ENCODE assay signal across 21 cellular contexts in the genomic region with DNA sequence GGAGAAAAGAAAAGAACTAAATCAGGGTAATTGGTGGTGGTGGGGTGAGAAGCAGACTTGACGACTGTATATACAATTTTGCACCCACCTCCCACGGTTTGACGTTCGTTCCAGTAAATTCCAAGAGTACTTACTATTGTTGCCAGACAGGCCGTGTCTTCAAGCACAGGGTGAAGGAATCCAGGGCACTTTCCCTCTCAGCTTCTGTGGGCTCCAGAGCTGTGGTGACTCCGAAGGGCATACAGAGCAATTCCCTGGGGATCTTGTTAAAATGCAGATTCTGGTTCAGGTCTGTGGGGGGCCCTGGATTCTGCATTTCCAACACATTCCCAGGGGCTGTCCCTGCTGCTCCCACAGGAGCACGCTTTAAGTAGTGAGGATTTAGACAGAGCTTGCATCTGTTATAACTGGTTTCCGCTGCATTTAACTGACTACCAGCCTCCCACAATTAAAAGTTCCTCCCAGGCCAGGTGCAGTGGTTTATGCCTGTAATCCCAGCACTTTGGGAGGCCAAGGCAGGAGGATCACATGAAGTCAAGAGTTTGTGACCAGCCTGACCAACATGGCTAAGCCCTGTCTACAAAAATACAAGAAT. TPM values are rescaled to one million over a fixed set of nuclear protein-coding genes. Genes with fewer than 3 reads are reported as not detected.
DNase-seq lines count a peak whose midpoint lies in the region; ATAC-seq and TF ChIP-seq lines count a peak whose summit lies in the region.
"Had no signal": no experiment of that assay in that cellular context is flagged by ENCODE, and none has a peak within 500 bp of the region (broad histone marks: within the 10 kb centered on the region; RNA-seq: fewer than 3 reads in every experiment).

No MANE protein-coding gene starts in this region.

- H3K27me3 ChIP-seq in cardiac muscle cell (no peaks in the 10 kb centered on the region), heart left ventricle (peaks cover 0 to 18% (median 0%) of the 10 kb centered on the region in 9 donors), mesendoderm (ENCODE audit: insufficient read depth, low read length, poor library complexity) (no peaks in the 10 kb centered on the region), MM.1S (replicated peaks; ENCODE audit: insufficient read depth, low read length) (no peaks in the 10 kb centered on the region)
- H3K27me3 ChIP-seq: BLaER1 treated with 17β-estradiol and CSF1 and Interleukin-3, amounts not matched to agents 10 nM and 100 nM had no signal

- H3F3A ChIP-seq in MM.1S (ENCODE audit: insufficient read depth, low read length) = no peaks in the 10 kb centered on the region

- H3K4me1 ChIP-seq in cardiac muscle cell (ENCODE audit: low read depth) (peaks cover 11% of the 10 kb centered on the region), heart left ventricle (peaks cover 0 to 8% (median 0%) of the 10 kb centered on the region in 12 donors), mesendoderm (ENCODE audit: control insufficient read depth, low read depth, low read length) (peaks cover 3% of the 10 kb centered on the region), MM.1S (ENCODE audit: low read length) (no peaks in the 10 kb centered on the region)
- H3K4me1 ChIP-seq: BLaER1 treated with 17β-estradiol and CSF1 and Interleukin-3, amounts not matched to agents 10 nM and 100 nM; Caco-2 had no signal

- H2BK120ac ChIP-seq in mesendoderm (ENCODE audit: low read depth, low read length) = no peak overlapping the region

- CTCF ChIA-PET in activated CD8-positive, alpha-beta T cell treated with anti-CD3 and anti-CD28 coated beads for 36 hours (lab: Charles Lee) = no interaction called here

- H3K27ac ChIP-seq in cardiac muscle cell (no peak overlapping the region), heart left ventricle (no peak overlapping the region), mesendoderm (ENCODE audit: low read depth, low read length) (no peak overlapping the region), MM.1S (ENCODE audit: low read length) (no peak overlapping the region)
- H3K27ac ChIP-seq: 22Rv1; BLaER1 treated with 17β-estradiol and CSF1 and Interleukin-3, amounts not matched to agents 10 nM and 100 nM had no signal

- POLR2A ChIA-PET in activated CD8-positive, alpha-beta T cell treated with anti-CD3 and anti-CD28 coated beads for 36 hours (lab: Charles Lee) = no interaction called here

- WGBS in heart left ventricle, 4 donors = 68 to 73% (median 70%) methylated on average over 8 of the region's 8 CpGs
- WGBS in mesendoderm (ENCODE audit: extremely low coverage, insufficient coverage, low lambda C conversion rate) = no CpG with 5 or more reads among the region's 8 CpGs

- no peak overlapping the region for H3K27ac Mint-ChIP-seq in activated CD8-positive, alpha-beta T cell treated with anti-CD3 and anti-CD28 coated beads for 36 hours
- H3K27ac Mint-ChIP-seq: CD4-positive, alpha-beta memory T cell had no signal

- no peaks in the 10 kb centered on the region for H4K20me1 ChIP-seq in MM.1S (ENCODE audit: insufficient read depth, low read length)
- H4K20me1 ChIP-seq: BLaER1 treated with 17β-estradiol and CSF1 and Interleukin-3, amounts not matched to agents 10 nM and 100 nM had no signal

- no peak overlapping the region for H3K23ac ChIP-seq in mesendoderm (ENCODE audit: low read length)

- no peak overlapping the region for H2BK5ac ChIP-seq in mesendoderm (ENCODE audit: low read length)

- no peak overlapping the region for H4K5ac ChIP-seq in mesendoderm (ENCODE audit: low read length)

- no peak overlapping the region for H3K4ac ChIP-seq in mesendoderm (ENCODE audit: low read depth, low read length)

- H2AK5ac ChIP-seq in mesendoderm (ENCODE audit: low read length) = no peak overlapping the region

- H3K36me3 Mint-ChIP-seq in activated CD8-positive, alpha-beta T cell treated with anti-CD3 and anti-CD28 coated beads for 36 hours (ENCODE audit: low read depth) = no peaks in the 10 kb centered on the region
- H3K36me3 Mint-ChIP-seq: CD4-positive, alpha-beta memory T cell had no signal

- H3K18ac ChIP-seq in mesendoderm (ENCODE audit: low read length) = no peak overlapping the region

- H3K4me3 Mint-ChIP-seq in activated CD8-positive, alpha-beta T cell treated with anti-CD3 and anti-CD28 coated beads for 36 hours = no peak overlapping the region
- H3K4me3 Mint-ChIP-seq: CD4-positive, alpha-beta memory T cell had no signal

- H3K79me2 ChIP-seq in mesendoderm (ENCODE audit: control insufficient read depth, insufficient read depth, low read length) = no peaks in the 10 kb centered on the region
- H3K79me2 ChIP-seq in MM.1S (ENCODE audit: low read length) = no peaks in the 10 kb centered on the region

- H3K9me2 ChIP-seq in MM.1S (replicated peaks; ENCODE audit: insufficient read depth, low read length) = no peaks in the 10 kb centered on the region

- TF ChIP-seq CTCF in cardiac muscle cell (IDR thresholded peaks at IDR 0.05; ENCODE audit: low read depth, low read length) (no peak), heart left ventricle (IDR thresholded peaks at IDR 0.05) (no peak), fibroblast of pulmonary artery (IDR thresholded peaks at IDR 0.05; ENCODE audit: low read length, missing control alignments) (no peak), MM.1S (IDR thresholded peaks at IDR 0.05; ENCODE audit: low read length) (no peak)
- TF ChIP-seq CTCF in activated CD8-positive, alpha-beta T cell treated with anti-CD3 and anti-CD28 coated beads for 36 hours (IDR thresholded peaks at IDR 0.05) = no peak

- no peaks in the 10 kb centered on the region for H3K9me3 ChIP-seq in cardiac muscle cell (ENCODE audit: low read depth)
- no peaks in the 10 kb centered on the region for H3K9me3 ChIP-seq in heart left ventricle
- H3K9me3 ChIP-seq in MM.1S (replicated peaks; ENCODE audit: insufficient read depth, low read length) = no peaks in the 10 kb centered on the region
- H3K9me3 ChIP-seq: BLaER1 treated with 17β-estradiol and CSF1 and Interleukin-3, amounts not matched to agents 10 nM and 100 nM; Caco-2 had no signal

- DNase-seq in cardiac muscle cell (ENCODE audit: low read depth in 1 of 2, low spot score in 1 of 2) (peak; percentile 20 to 22), heart left ventricle (no peak), fibroblast of pulmonary artery (ENCODE audit: low read depth) (peak; percentile 16), mesendoderm (peak; percentile 80), MM.1S (no peak), pons (ENCODE audit: low spot score) (no peak), Right ventricle myocardium inferior (ENCODE audit: missing footprints) (no peak)
- no peak for DNase-seq in activated CD8-positive, alpha-beta T cell treated with anti-CD3 and anti-CD28 coated beads for 36 hours
- DNase-seq: ACHN; Caco-2; CD4-positive, alpha-beta memory T cell; DND-41; Karpas-422; NCI-H1694 treated with DMSO at 0.1 percent for 48 hours; NCI-H2081 treated with DMSO at 0.1 percent for 48 hours; NCI-H2171 treated with DMSO at 0.1 percent for 48 hours; NCI-H446 treated with DMSO at 0.1 percent for 48 hours; NCI-H526 treated with DMSO at 0.1 percent for 48 hours; Right ventricle myocardium superior had no signal

- no peaks in the 10 kb centered on the region for H3K79me1 ChIP-seq in mesendoderm (ENCODE audit: low read length)

- H3K9ac ChIP-seq in mesendoderm (ENCODE audit: low read length) (no peak overlapping the region), MM.1S (ENCODE audit: low read length) (no peak overlapping the region)
- H3K9ac ChIP-seq: BLaER1 treated with 17β-estradiol and CSF1 and Interleukin-3, amounts not matched to agents 10 nM and 100 nM had no signal

- intact Hi-C loops in heart left ventricle (cut with DNase I) = no loop called here
- intact Hi-C loops in Right ventricle myocardium inferior (cut with DNase I) = no loop called here
- intact Hi-C loops in activated CD8-positive, alpha-beta T cell treated with anti-CD3 and anti-CD28 coated beads for 36 hours (cut with micrococcal nuclease) = no loop called here

- H2AFZ ChIP-seq in MM.1S (ENCODE audit: low read length) = no peak overlapping the region

- H3K4me1 Mint-ChIP-seq in activated CD8-positive, alpha-beta T cell treated with anti-CD3 and anti-CD28 coated beads for 36 hours (ENCODE audit: low read depth) = no peaks in the 10 kb centered on the region
- H3K4me1 Mint-ChIP-seq: CD4-positive, alpha-beta memory T cell had no signal

- peaks cover 30% of the 10 kb centered on the region for H3K27me3 Mint-ChIP-seq in activated CD8-positive, alpha-beta T cell treated with anti-CD3 and anti-CD28 coated beads for 36 hours

- H4K8ac ChIP-seq in mesendoderm (ENCODE audit: low read depth, low read length) = no peak overlapping the region

- TF ChIP-seq POLR2A in heart left ventricle (IDR thresholded peaks at IDR 0.05) = no peak

- no peak overlapping the region for H3K4me2 ChIP-seq in mesendoderm (ENCODE audit: low read length)
- no peak overlapping the region for H3K4me2 ChIP-seq in MM.1S (ENCODE audit: low read depth, low read length)
- H3K4me2 ChIP-seq: BLaER1 treated with 17β-estradiol and CSF1 and Interleukin-3, amounts not matched to agents 10 nM and 100 nM had no signal

- H3K4me3 ChIP-seq in cardiac muscle cell (no peak overlapping the region), heart left ventricle (no peak overlapping the region), fibroblast of pulmonary artery (replicated peaks; ENCODE audit: low read depth, low read length) (no peak overlapping the region), mesendoderm (ENCODE audit: low read length) (no peak overlapping the region), MM.1S (ENCODE audit: low read length) (no peak overlapping the region)
- H3K4me3 ChIP-seq: BLaER1 treated with 17β-estradiol and CSF1 and Interleukin-3, amounts not matched to agents 10 nM and 100 nM had no signal

- no peak overlapping the region for H3K56ac ChIP-seq in mesendoderm (ENCODE audit: low read length)

- no peak overlapping the region for H2BK15ac ChIP-seq in mesendoderm (replicated peaks; ENCODE audit: low read depth)

- ATAC-seq in heart left ventricle = no peak
- ATAC-seq in Right ventricle myocardium inferior = no peak
- no peak for ATAC-seq in activated CD8-positive, alpha-beta T cell treated with anti-CD3 and anti-CD28 coated beads for 36 hours

- H3K36me3 ChIP-seq in cardiac muscle cell (no peaks in the 10 kb centered on the region), heart left ventricle (no peaks in the 10 kb centered on the region), mesendoderm (ENCODE audit: control insufficient read depth, insufficient read depth, low read length) (no peaks in the 10 kb centered on the region), MM.1S (replicated peaks; ENCODE audit: insufficient read depth, low read length) (no peaks in the 10 kb centered on the region)
- H3K36me3 ChIP-seq: BLaER1 treated with 17β-estradiol and CSF1 and Interleukin-3, amounts not matched to agents 10 nM and 100 nM had no signal

- no peaks in the 10 kb centered on the region for H3K9me3 Mint-ChIP-seq in activated CD8-positive, alpha-beta T cell treated with anti-CD3 and anti-CD28 coated beads for 36 hours

RNA-seq across cellular contexts. Expression of a gene that starts 49.3 kb away (rescaled TPM):
- total RNA-seq in cardiac muscle cell (11.5 and 14.0 TPM in 2 replicates), heart left ventricle (1 to 10 TPM; 2.9 to 6.2 (median 4.2) TPM), Right ventricle myocardium inferior (6.1 TPM)
- polyA plus RNA-seq in cardiac muscle cell (11.9 and 17.1 TPM in 2 replicates), heart left ventricle (1 to 10 TPM; 2.4 to 5.9 TPM)
- 8.1 TPM for polyA plus RNA-seq in mesendoderm (2013, experiment 1 of 2)
- polyA plus RNA-seq in mesendoderm (2013, experiment 2 of 2) = 7.9 TPM
- 10 to 100 TPM; 11.5 to 12.4 TPM for total RNA-seq in activated CD8-positive, alpha-beta T cell treated with anti-CD3 and anti-CD28 coated beads for 36 hours

Comparison
In these comparisons a context has a peak if more than half of its experiments do, and no peak if none do; other contexts are left out.
1. DNase-seq: peak in cardiac muscle cell (2 of 2), fibroblast of pulmonary artery (single experiment) and mesendoderm (single experiment); none in heart left ventricle (0 of 5), MM.1S (single experiment), pons (single experiment), Right ventricle myocardium inferior (single experiment) and activated CD8-positive, alpha-beta T cell treated with anti-CD3 and anti-CD28 coated beads for 36 hours (single experiment).